ENCODE assay signal across 22 cellular contexts in genomic region chr13:97317933-97318332, GRCh38.
"Had no signal": no experiment of that assay in that cellular context is flagged by ENCODE, and none has a peak within 500 bp of the region (broad histone marks: within the 10 kb centered on the region; RNA-seq: fewer than 3 reads in every experiment).

No MANE protein-coding gene starts in this region.

- H3K9me3 Mint-ChIP-seq: activated CD4-positive, alpha-beta memory T cell treated with anti-CD3 and anti-CD28 coated beads for 36 hours; activated CD4-positive, alpha-beta T cell treated with anti-CD3 and anti-CD28 coated beads, Interleukin-2, amount 10 ng/mL, durations not matched to agents 7 days and 5 days; activated naive CD4-positive, alpha-beta T cell treated with anti-CD3 and anti-CD28 coated beads for 36 hours; activated T-cell treated with anti-CD3 and anti-CD28 coated beads, Interleukin-2, amount 50 U/mL, for 4 hours had no signal

- H3K27me3 Mint-ChIP-seq: activated CD4-positive, alpha-beta memory T cell treated with anti-CD3 and anti-CD28 coated beads for 36 hours; activated CD4-positive, alpha-beta T cell treated with anti-CD3 and anti-CD28 coated beads, Interleukin-2, amount 10 ng/mL, durations not matched to agents 7 days and 5 days; activated naive CD8-positive, alpha-beta T cell; T-cell had no signal

- H3K4me3 ChIP-seq: cardiac muscle cell, Peyer's patch had no signal

- ATAC-seq: activated T-cell treated with anti-CD3 and anti-CD28 coated beads, Interleukin-2, amount 50 U/mL, for 4 hours; T-cell had no signal

- H3K27ac ChIP-seq: brain microvascular endothelial cell, cardiac muscle cell, VCaP had no signal

- H3K27ac Mint-ChIP-seq: activated CD4-positive, alpha-beta memory T cell treated with anti-CD3 and anti-CD28 coated beads for 36 hours; activated CD4-positive, alpha-beta T cell treated with anti-CD3 and anti-CD28 coated beads, Interleukin-2, amount 10 ng/mL, durations not matched to agents 7 days and 5 days; activated naive CD4-positive, alpha-beta T cell treated with anti-CD3 and anti-CD28 coated beads for 36 hours; activated naive CD8-positive, alpha-beta T cell; T-cell had no signal

- H3K36me3 ChIP-seq: cardiac muscle cell, Peyer's patch had no signal

- DNase-seq: activated CD4-positive, alpha-beta memory T cell treated with anti-CD3 and anti-CD28 coated beads for 36 hours; activated CD4-positive, alpha-beta T cell treated with anti-CD3 and anti-CD28 coated beads, Interleukin-2, amount 10 ng/mL, durations not matched to agents 7 days and 5 days; activated CD4-positive, CD25-positive, alpha-beta regulatory T cell; activated CD8-positive, alpha-beta memory T cell treated with anti-CD3 and anti-CD28 coated beads for 24 hours; activated gamma-delta T cell; activated naive CD4-positive, alpha-beta T cell treated with anti-CD3 and anti-CD28 coated beads for 36 hours; activated T-cell treated with anti-CD3 and anti-CD28 coated beads, Interleukin-2, amount 50 U/mL, for 4 hours; brain microvascular endothelial cell; NCI-H1105 treated with DMSO at 0.1 percent for 48 hours; NCI-H146; NCI-H187 treated with DMSO at 0.1 percent for 48 hours; NCI-H2081 treated with DMSO at 0.1 percent for 48 hours; NCI-H446; NCI-H526; NCI-H774; NK-92 treated with Interleukin-12 subunit alpha and Interleukin-12 subunit beta, amount 100 ng/mL, for 24 hours; Peyer's patch; SHP77 treated with DMSO at 0.1 percent for 48 hours; T-cell had no signal

- H3K4me1 Mint-ChIP-seq: activated CD4-positive, alpha-beta T cell treated with anti-CD3 and anti-CD28 coated beads, Interleukin-2, amount 10 ng/mL, durations not matched to agents 7 days and 5 days had no signal

- H3K27me3 ChIP-seq: brain microvascular endothelial cell, cardiac muscle cell, Peyer's patch had no signal

- H3K4me3 Mint-ChIP-seq: activated CD4-positive, alpha-beta memory T cell treated with anti-CD3 and anti-CD28 coated beads for 36 hours; activated CD4-positive, alpha-beta T cell treated with anti-CD3 and anti-CD28 coated beads, Interleukin-2, amount 10 ng/mL, durations not matched to agents 7 days and 5 days; activated naive CD4-positive, alpha-beta T cell treated with anti-CD3 and anti-CD28 coated beads for 36 hours; activated naive CD8-positive, alpha-beta T cell; activated T-cell treated with anti-CD3 and anti-CD28 coated beads, Interleukin-2, amount 50 U/mL, for 4 hours; T-cell had no signal

- H3K9me3 ChIP-seq: Peyer's patch had no signal
